ENCODE assay signal across 13 cellular contexts in genomic region chr3:40170395-40170794, GRCh38.
DNase-seq lines count a peak whose midpoint lies in the region; ATAC-seq lines count a peak whose summit lies in the region.
"Had no signal": no experiment of that assay in that cellular context is flagged by ENCODE, and none has a peak within 500 bp of the region (broad histone marks: within the 10 kb centered on the region; RNA-seq: fewer than 3 reads in every experiment).

No MANE protein-coding gene starts in this region.

- no peaks in the 10 kb centered on the region for H3K36me3 Mint-ChIP-seq in natural killer cell treated with Interleukin-12 subunit alpha and Interleukin-12 subunit beta and Interleukin-15 and Interleukin-18, amount 100 ng/mL, for 72 hours
- H3K36me3 Mint-ChIP-seq: naive B cell had no signal

- no peak for DNase-seq in natural killer cell treated with Interleukin-12 subunit alpha and Interleukin-12 subunit beta and Interleukin-15 and Interleukin-18, amount 100 ng/mL, for 72 hours (ENCODE audit: low spot score)
- DNase-seq in pons (ENCODE audit: low spot score) = no peak
- DNase-seq in COLO829 (ENCODE audit: low spot score) = no peak
- no peak for DNase-seq in NCI-H510A (lab: John Stamatoyannopoulos, UW)
- DNase-seq: activated naive CD4-positive, alpha-beta T cell treated with anti-CD3 and anti-CD28 coated beads for 36 hours; hypothalamus; naive B cell; NCI-H345; T-helper 9 cell; testis had no signal

- no peak overlapping the region for H3K27ac Mint-ChIP-seq in natural killer cell treated with Interleukin-12 subunit alpha and Interleukin-12 subunit beta and Interleukin-15 and Interleukin-18, amount 100 ng/mL, for 72 hours
- H3K27ac Mint-ChIP-seq: activated naive CD4-positive, alpha-beta T cell treated with anti-CD3 and anti-CD28 coated beads for 36 hours had no signal

- peak overlapping the region; percentile 43 for H3K4me3 Mint-ChIP-seq in natural killer cell treated with Interleukin-12 subunit alpha and Interleukin-12 subunit beta and Interleukin-15 and Interleukin-18, amount 100 ng/mL, for 72 hours
- H3K4me3 Mint-ChIP-seq: activated naive CD4-positive, alpha-beta T cell treated with anti-CD3 and anti-CD28 coated beads for 36 hours had no signal

- H3K4me1 Mint-ChIP-seq in natural killer cell treated with Interleukin-12 subunit alpha and Interleukin-12 subunit beta and Interleukin-15 and Interleukin-18, amount 100 ng/mL, for 72 hours (ENCODE audit: low read depth in 2 of 2) = peaks cover 19 to 20% of the 10 kb centered on the region in 2 donors

- no peaks in the 10 kb centered on the region for H3K9me3 Mint-ChIP-seq in natural killer cell treated with Interleukin-12 subunit alpha and Interleukin-12 subunit beta and Interleukin-15 and Interleukin-18, amount 100 ng/mL, for 72 hours
- H3K9me3 Mint-ChIP-seq: activated naive CD4-positive, alpha-beta T cell treated with anti-CD3 and anti-CD28 coated beads for 36 hours; naive B cell had no signal

- ATAC-seq in GM19025 (IDR thresholded peaks at IDR 0.05; ENCODE audit: low read depth, unreplicated experiment) (peak; percentile 95), GM21723 (IDR thresholded peaks at IDR 0.05; ENCODE audit: unreplicated experiment) (peak; percentile 94), HG03280 (IDR thresholded peaks at IDR 0.05; ENCODE audit: unreplicated experiment) (peak; percentile 92)
- ATAC-seq in natural killer cell treated with Interleukin-12 subunit alpha and Interleukin-12 subunit beta and Interleukin-15 and Interleukin-18, amount 100 ng/mL, for 72 hours = peak; percentile 88 to 93

- peaks cover 9 to 21% of the 10 kb centered on the region in 2 donors for H3K27me3 Mint-ChIP-seq in natural killer cell treated with Interleukin-12 subunit alpha and Interleukin-12 subunit beta and Interleukin-15 and Interleukin-18, amount 100 ng/mL, for 72 hours
